Comparison of ENCODE assay signal across 22 cellular contexts in the genomic region with DNA sequence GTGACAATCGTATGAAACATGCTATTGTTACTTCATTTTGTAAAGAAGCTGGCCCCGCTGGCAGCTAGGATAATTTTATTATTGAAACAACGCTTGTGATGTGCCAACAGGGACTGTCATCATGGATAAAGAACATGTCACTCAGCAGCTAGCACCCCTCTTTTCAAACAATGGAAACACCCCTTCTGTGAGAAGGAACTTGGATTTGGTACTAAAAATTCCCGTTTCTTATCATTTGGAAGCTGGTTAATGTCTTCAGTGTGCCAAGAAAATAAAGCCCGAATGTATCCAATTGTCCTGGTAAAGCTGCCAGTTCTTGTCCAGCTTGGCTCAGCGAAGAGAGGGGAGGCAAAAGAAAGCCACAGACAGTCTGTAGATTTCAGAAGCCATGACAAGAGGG.
DNase-seq lines count a peak whose midpoint lies in the region; ATAC-seq and TF ChIP-seq lines count a peak whose summit lies in the region.
"Had no signal": no experiment of that assay in that cellular context is flagged by ENCODE, and none has a peak within 500 bp of the region (broad histone marks: within the 10 kb centered on the region; RNA-seq: fewer than 3 reads in every experiment).

No MANE protein-coding gene starts in this region.

- DNase-seq in G401 (ENCODE audit: low spot score) (peak; percentile 44), heart left ventricle (no peak), mesendoderm (no peak), glomerular visceral epithelial cell (ENCODE audit: extremely low spot score) (no peak)
- no peak for DNase-seq in activated T-cell treated with anti-CD3 and anti-CD28 coated beads, Interleukin-2, amount 50 U/mL, for 48 hours
- DNase-seq: CD4-positive, alpha-beta memory T cell; COR-L47; H9; KG1; MM.1S; NCI-H1694; NCI-H2029 treated with DMSO at 0.1 percent for 48 hours; NCI-H226; NCI-H510A; NCI-H69; SIG-M5; SK-N-SH had no signal

- H4K8ac ChIP-seq in mesendoderm (ENCODE audit: low read depth, low read length) = no peak overlapping the region

- no peak overlapping the region for H2AK5ac ChIP-seq in mesendoderm (ENCODE audit: low read length)

- in situ Hi-C loops in G401 (cut with HindIII; ENCODE audit: low sequenced_read_pairs) = no loop called here

- no peak overlapping the region for H3K23ac ChIP-seq in mesendoderm (ENCODE audit: low read length)

- 35 to 54% (median 41%) methylated on average over 6 of the region's 6 CpGs for WGBS in heart left ventricle, 4 donors
- WGBS in mesendoderm (ENCODE audit: extremely low coverage, insufficient coverage, low lambda C conversion rate) = no CpG with 5 or more reads among the region's 6 CpGs

- peak overlapping the region; percentile 3 for H2BK15ac ChIP-seq in mesendoderm (replicated peaks; ENCODE audit: low read depth)

- no peaks in the 10 kb centered on the region for H3K36me3 ChIP-seq in heart left ventricle
- H3K36me3 ChIP-seq in mesendoderm (ENCODE audit: control insufficient read depth, insufficient read depth, low read length) = no peaks in the 10 kb centered on the region

- peak overlapping the region in 5 of 12 donors; percentile 33 to 59 (median 41) for H3K27ac ChIP-seq in heart left ventricle
- H3K27ac ChIP-seq in mesendoderm (ENCODE audit: low read depth, low read length) = no peak overlapping the region
- H3K27ac ChIP-seq: RWPE1 had no signal

- no peaks in the 10 kb centered on the region for H3K27me3 ChIP-seq in heart left ventricle
- H3K27me3 ChIP-seq in mesendoderm (ENCODE audit: insufficient read depth, low read length, poor library complexity) = no peaks in the 10 kb centered on the region

- no peak for TF ChIP-seq CTCF in brain (conservative IDR thresholded peaks at IDR 0.05)
- no peak for TF ChIP-seq CTCF in heart left ventricle (IDR thresholded peaks at IDR 0.05)

- H3K9me3 Mint-ChIP-seq in brain = peaks cover 5 to 12% (median 7%) of the 10 kb centered on the region in 5 experiments
- H3K9me3 Mint-ChIP-seq: GM23338 had no signal

- intact Hi-C loops in heart left ventricle (cut with DNase I) = loop anchor here in 2 of 10 donors (5.0 kb wide), 2 partner anchors 67 to 182 kb away; no protein-coding TSS in a partner anchor

- H3K4me1 Mint-ChIP-seq in brain = peaks cover 73% of the 10 kb centered on the region
- H3K4me1 Mint-ChIP-seq: GM23338 had no signal

- H3K56ac ChIP-seq in mesendoderm (ENCODE audit: low read length) = no peak overlapping the region

- H3K4me2 ChIP-seq in mesendoderm (ENCODE audit: low read length) = no peak overlapping the region
- H3K4me2 ChIP-seq: A549, GM23338, SK-N-SH had no signal

- H3K27ac Mint-ChIP-seq in brain = peak overlapping the region in 3 of 5 experiments; percentile 31 to 90 (median 51)
- H3K27ac Mint-ChIP-seq: CD4-positive, alpha-beta memory T cell; GM23338 had no signal

- no peak overlapping the region for H3K9ac ChIP-seq in mesendoderm (ENCODE audit: low read length)
- H3K9ac ChIP-seq: SK-N-SH had no signal

- TF ChIP-seq POLR2A in heart left ventricle (IDR thresholded peaks at IDR 0.05) = no peak

- H3K4me3 ChIP-seq in heart left ventricle = no peak overlapping the region
- H3K4me3 ChIP-seq in mesendoderm (ENCODE audit: low read length) = no peak overlapping the region
- H3K4me3 ChIP-seq: A549, GM23338 had no signal

- H3K18ac ChIP-seq in mesendoderm (ENCODE audit: low read length) = no peak overlapping the region

- H2BK5ac ChIP-seq in mesendoderm (ENCODE audit: low read length) = no peak overlapping the region

- H3K27me3 Mint-ChIP-seq in brain = peaks cover 3% of the 10 kb centered on the region
- H3K27me3 Mint-ChIP-seq: CD4-positive, alpha-beta memory T cell had no signal

- H3K4me1 ChIP-seq in heart left ventricle (peaks cover 0 to 35% (median 18%) of the 10 kb centered on the region in 12 donors), mesendoderm (ENCODE audit: control insufficient read depth, low read depth, low read length) (no peaks in the 10 kb centered on the region)

- H3K4ac ChIP-seq in mesendoderm (ENCODE audit: low read depth, low read length) = no peak overlapping the region

- no peak overlapping the region for H4K5ac ChIP-seq in mesendoderm (ENCODE audit: low read length)

- peaks cover 0 to 12% (median 0%) of the 10 kb centered on the region in 12 donors for H3K9me3 ChIP-seq in heart left ventricle
- H3K9me3 ChIP-seq: A549, SK-N-SH had no signal

- H3K36me3 Mint-ChIP-seq in brain = no peaks in the 10 kb centered on the region
- H3K36me3 Mint-ChIP-seq: CD4-positive, alpha-beta memory T cell had no signal

- ATAC-seq in heart left ventricle = peak; percentile 62 to 81 (median 70)
- no peak for ATAC-seq in HG03135 (IDR thresholded peaks at IDR 0.05; ENCODE audit: unreplicated experiment)
- ATAC-seq: A549, GM23338 had no signal

- no peaks in the 10 kb centered on the region for H3K79me2 ChIP-seq in mesendoderm (ENCODE audit: control insufficient read depth, insufficient read depth, low read length)

- no peaks in the 10 kb centered on the region for H3K79me1 ChIP-seq in mesendoderm (ENCODE audit: low read length)

- H2BK120ac ChIP-seq in mesendoderm (ENCODE audit: low read depth, low read length) = no peak overlapping the region

- H3K4me3 Mint-ChIP-seq in brain = peak overlapping the region in 1 of 5 experiments; percentile 12
- H3K4me3 Mint-ChIP-seq: CD4-positive, alpha-beta memory T cell; GM23338; H9 had no signal
